ENCODE assay signal across 1 cellular context in the genomic region with DNA sequence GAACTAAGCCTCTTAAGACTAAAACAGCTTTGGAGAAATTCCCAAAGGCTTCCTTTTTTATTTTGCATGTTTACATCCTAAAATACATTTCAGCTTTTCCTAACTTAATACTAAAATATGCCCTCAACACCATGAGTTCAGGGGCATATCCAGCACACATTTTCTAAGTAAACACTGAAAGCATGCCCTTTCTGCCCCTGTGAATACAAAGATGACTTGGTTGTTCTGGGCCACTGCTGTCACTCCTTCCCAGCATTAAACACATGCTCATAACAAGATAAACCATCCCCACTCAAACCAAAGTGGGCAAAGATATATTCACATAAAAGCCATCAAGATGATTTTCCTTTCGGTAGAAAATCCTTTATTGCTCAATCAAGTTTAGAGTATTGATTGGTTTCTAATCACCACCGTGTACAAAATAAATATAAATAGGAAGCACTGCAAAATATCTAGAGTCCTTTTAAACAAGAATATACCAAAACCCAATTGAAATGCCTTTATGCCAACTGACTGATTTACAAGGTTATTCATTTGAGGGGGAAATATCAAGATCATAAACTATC.
TF ChIP-seq lines count a peak whose summit lies in the region.

No MANE protein-coding gene starts in this region.

TF ChIP-seq in GM23338, 12 proteins besides CTCF, POLR2A, EP300 and RAD21 (continued from another document):
- TF ChIP-seq, protein P1, sequence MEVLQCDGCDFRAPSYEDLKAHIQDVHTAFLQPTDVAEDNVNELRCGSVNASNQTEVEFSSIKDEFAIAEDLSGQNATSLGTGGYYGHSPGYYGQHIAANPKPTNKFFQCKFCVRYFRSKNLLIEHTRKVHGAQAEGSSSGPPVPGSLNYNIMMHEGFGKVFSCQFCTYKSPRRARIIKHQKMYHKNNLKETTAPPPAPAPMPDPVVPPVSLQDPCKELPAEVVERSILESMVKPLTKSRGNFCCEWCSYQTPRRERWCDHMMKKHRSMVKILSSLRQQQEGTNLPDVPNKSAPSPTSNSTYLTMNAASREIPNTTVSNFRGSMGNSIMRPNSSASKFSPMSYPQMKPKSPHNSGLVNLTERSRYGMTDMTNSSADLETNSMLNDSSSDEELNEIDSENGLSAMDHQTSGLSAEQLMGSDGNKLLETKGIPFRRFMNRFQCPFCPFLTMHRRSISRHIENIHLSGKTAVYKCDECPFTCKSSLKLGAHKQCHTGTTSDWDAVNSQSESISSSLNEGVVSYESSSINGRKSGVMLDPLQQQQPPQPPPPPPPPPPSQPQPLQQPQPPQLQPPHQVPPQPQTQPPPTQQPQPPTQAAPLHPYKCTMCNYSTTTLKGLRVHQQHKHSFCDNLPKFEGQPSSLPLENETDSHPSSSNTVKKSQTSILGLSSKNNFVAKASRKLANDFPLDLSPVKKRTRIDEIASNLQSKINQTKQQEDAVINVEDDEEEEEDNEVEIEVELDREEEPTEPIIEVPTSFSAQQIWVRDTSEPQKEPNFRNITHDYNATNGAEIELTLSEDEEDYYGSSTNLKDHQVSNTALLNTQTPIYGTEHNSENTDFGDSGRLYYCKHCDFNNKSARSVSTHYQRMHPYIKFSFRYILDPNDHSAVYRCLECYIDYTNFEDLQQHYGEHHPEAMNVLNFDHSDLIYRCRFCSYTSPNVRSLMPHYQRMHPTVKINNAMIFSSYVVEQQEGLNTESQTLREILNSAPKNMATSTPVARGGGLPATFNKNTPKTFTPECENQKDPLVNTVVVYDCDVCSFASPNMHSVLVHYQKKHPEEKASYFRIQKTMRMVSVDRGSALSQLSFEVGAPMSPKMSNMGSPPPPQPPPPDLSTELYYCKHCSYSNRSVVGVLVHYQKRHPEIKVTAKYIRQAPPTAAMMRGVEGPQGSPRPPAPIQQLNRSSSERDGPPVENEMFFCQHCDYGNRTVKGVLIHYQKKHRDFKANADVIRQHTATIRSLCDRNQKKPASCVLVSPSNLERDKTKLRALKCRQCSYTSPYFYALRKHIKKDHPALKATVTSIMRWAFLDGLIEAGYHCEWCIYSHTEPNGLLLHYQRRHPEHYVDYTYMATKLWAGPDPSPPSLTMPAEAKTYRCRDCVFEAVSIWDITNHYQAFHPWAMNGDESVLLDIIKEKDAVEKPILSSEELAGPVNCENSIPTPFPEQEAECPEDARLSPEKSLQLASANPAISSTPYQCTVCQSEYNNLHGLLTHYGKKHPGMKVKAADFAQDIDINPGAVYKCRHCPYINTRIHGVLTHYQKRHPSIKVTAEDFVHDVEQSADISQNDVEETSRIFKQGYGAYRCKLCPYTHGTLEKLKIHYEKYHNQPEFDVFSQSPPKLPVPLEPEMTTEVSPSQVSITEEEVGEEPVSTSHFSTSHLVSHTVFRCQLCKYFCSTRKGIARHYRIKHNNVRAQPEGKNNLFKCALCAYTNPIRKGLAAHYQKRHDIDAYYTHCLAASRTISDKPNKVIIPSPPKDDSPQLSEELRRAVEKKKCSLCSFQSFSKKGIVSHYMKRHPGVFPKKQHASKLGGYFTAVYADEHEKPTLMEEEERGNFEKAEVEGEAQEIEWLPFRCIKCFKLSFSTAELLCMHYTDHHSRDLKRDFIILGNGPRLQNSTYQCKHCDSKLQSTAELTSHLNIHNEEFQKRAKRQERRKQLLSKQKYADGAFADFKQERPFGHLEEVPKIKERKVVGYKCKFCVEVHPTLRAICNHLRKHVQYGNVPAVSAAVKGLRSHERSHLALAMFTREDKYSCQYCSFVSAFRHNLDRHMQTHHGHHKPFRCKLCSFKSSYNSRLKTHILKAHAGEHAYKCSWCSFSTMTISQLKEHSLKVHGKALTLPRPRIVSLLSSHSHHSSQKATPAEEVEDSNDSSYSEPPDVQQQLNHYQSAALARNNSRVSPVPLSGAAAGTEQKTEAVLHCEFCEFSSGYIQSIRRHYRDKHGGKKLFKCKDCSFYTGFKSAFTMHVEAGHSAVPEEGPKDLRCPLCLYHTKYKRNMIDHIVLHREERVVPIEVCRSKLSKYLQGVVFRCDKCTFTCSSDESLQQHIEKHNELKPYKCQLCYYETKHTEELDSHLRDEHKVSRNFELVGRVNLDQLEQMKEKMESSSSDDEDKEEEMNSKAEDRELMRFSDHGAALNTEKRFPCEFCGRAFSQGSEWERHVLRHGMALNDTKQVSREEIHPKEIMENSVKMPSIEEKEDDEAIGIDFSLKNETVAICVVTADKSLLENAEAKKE (CRISPR knock-in tag; IDR thresholded peaks at IDR 0.05) = no peak
- TF ChIP-seq ZNF331 (CRISPR knock-in tag; IDR thresholded peaks at IDR 0.05; ENCODE audit: low read depth) (no peak), STAT1 (IDR thresholded peaks at IDR 0.05; ENCODE audit: unreplicated experiment) (no peak), POLR2AphosphoS5 (IDR thresholded peaks at IDR 0.05; ENCODE audit: low read depth) (no peak), NANOG (IDR thresholded peaks at IDR 0.05; ENCODE audit: borderline replicate concordance) (no peak), EZH2 (IDR thresholded peaks at IDR 0.05; ENCODE audit: low read depth, unreplicated experiment) (no peak), ZNF114 (CRISPR knock-in tag; IDR thresholded peaks at IDR 0.05) (no peak), CREB1 (CRISPR knock-in tag; IDR thresholded peaks at IDR 0.05; ENCODE audit: low read depth) (no peak)
- TF ChIP-seq, protein P2, sequence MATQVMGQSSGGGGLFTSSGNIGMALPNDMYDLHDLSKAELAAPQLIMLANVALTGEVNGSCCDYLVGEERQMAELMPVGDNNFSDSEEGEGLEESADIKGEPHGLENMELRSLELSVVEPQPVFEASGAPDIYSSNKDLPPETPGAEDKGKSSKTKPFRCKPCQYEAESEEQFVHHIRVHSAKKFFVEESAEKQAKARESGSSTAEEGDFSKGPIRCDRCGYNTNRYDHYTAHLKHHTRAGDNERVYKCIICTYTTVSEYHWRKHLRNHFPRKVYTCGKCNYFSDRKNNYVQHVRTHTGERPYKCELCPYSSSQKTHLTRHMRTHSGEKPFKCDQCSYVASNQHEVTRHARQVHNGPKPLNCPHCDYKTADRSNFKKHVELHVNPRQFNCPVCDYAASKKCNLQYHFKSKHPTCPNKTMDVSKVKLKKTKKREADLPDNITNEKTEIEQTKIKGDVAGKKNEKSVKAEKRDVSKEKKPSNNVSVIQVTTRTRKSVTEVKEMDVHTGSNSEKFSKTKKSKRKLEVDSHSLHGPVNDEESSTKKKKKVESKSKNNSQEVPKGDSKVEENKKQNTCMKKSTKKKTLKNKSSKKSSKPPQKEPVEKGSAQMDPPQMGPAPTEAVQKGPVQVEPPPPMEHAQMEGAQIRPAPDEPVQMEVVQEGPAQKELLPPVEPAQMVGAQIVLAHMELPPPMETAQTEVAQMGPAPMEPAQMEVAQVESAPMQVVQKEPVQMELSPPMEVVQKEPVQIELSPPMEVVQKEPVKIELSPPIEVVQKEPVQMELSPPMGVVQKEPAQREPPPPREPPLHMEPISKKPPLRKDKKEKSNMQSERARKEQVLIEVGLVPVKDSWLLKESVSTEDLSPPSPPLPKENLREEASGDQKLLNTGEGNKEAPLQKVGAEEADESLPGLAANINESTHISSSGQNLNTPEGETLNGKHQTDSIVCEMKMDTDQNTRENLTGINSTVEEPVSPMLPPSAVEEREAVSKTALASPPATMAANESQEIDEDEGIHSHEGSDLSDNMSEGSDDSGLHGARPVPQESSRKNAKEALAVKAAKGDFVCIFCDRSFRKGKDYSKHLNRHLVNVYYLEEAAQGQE (IDR thresholded peaks at IDR 0.05; ENCODE audit: unreplicated experiment) = no peak
